8 cellular contexts compared by ENCODE assay signal in the genomic region with DNA sequence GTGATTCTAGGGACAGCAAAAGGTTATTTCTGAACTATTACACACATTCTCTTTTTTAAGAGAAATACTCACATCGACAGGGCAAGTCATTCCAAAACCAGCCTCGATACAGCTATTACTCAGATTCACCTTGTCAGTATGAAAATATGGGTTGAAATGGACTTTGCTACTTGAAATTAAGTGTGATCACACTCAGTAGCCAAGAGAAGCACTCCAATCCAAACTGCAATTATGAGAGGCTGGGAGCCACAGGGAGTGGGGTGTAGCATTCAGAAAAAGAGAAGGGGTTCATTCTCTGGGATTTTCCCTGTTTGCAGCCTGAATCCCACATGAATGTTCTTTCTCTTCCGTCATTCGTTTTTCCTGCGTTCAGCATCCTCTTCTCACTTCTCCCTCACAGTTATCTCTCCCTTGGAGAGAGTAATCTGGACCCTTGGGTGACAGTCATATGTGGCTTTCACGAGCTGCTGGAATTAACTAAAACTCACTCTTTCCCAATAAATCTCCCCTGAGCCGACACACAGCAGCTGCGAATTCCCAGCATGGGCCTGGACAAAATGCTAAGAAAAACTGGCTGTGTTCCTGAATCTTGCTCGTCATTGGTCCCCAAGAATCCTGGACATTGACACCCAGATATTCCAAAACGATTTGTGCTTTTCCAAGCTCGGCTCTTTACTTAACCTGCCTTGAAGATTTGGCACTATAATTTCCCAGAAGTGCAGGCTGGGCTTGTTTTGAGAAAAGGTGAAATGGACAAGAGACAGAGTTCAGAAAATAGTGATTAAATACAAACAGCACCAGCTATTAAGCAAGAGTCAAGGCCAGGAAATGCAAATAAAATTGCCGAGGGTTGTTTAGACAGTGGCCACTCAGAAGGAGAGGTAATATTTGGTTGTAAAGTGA.
A peak's percentile ranks its signal among the peaks of the same experiment; 100 is the strongest.
DNase-seq lines count a peak whose midpoint lies in the region; ATAC-seq and TF ChIP-seq lines count a peak whose summit lies in the region.

No MANE protein-coding gene starts in this region.

- no peaks in the 10 kb centered on the region for H3K36me3 ChIP-seq in adrenal gland (replicated peaks in 1 of 2)
- H3K36me3 ChIP-seq in neuronal stem cell (replicated peaks in 1 of 2; ENCODE audit: control insufficient read depth in 2 of 2, insufficient read depth in 2 of 2, low read length in 2 of 2) = no peaks in the 10 kb centered on the region

- peaks cover 19 to 39% of the 10 kb centered on the region in 2 donors for H3K4me1 ChIP-seq in adrenal gland (replicated peaks in 1 of 2)
- peaks cover 21 to 24% of the 10 kb centered on the region in 2 donors for H3K4me1 ChIP-seq in neuronal stem cell (ENCODE audit: control insufficient read depth in 2 of 2, insufficient read depth in 1 of 2, low read depth in 1 of 2, low read length in 2 of 2)

- H3K9me3 Mint-ChIP-seq in Calu3 (ENCODE audit: low read depth, unreplicated experiment) = no peaks in the 10 kb centered on the region

- H2BK15ac ChIP-seq in neuronal stem cell (ENCODE audit: low read length) = no peak overlapping the region

- H2BK120ac ChIP-seq in neuronal stem cell (ENCODE audit: low read depth, low read length) = no peak overlapping the region

- no peaks in the 10 kb centered on the region for H3K9me3 ChIP-seq in adrenal gland (replicated peaks in 1 of 3)
- no peaks in the 10 kb centered on the region for H3K9me3 ChIP-seq in neuronal stem cell (replicated peaks in 1 of 2; ENCODE audit: control insufficient read depth in 2 of 2, insufficient read depth in 1 of 2, low read depth in 1 of 2, low read length in 2 of 2)

- peak overlapping the region; percentile 11 for H3K4me3 Mint-ChIP-seq in Calu3 (ENCODE audit: low read depth, unreplicated experiment)

- H3K9ac ChIP-seq in neuronal stem cell (ENCODE audit: low read depth, low read length, poor library complexity) = no peak overlapping the region

- intact Hi-C loops in Calu3 (cut with micrococcal nuclease; ENCODE audit: unreplicated experiment) (loop anchor here (2.0 to 5.0 kb wide), 2 partner anchors 44 to 1121 kb away; no protein-coding TSS in a partner anchor), adrenal gland (cut with DNase I) (loop anchor here in 1 of 2 donors (10.0 kb wide), 1 partner anchor 52 kb away; no protein-coding TSS in a partner anchor)

- H3K23ac ChIP-seq in neuronal stem cell (ENCODE audit: low read depth, low read length, poor library complexity) = no peak overlapping the region

- no peak overlapping the region for H2BK12ac ChIP-seq in neuronal stem cell (ENCODE audit: low read length)

- no peak overlapping the region for H3K14ac ChIP-seq in neuronal stem cell (ENCODE audit: low read length)

- H3K27me3 Mint-ChIP-seq in Calu3 (ENCODE audit: unreplicated experiment) = no peaks in the 10 kb centered on the region

- H2BK5ac ChIP-seq in neuronal stem cell (ENCODE audit: low read length) = no peak overlapping the region

- H3K36me3 Mint-ChIP-seq in Calu3 (ENCODE audit: insufficient read depth, unreplicated experiment) = peaks cover 6% of the 10 kb centered on the region

- H3K27ac ChIP-seq in adrenal gland (peak overlapping the region; percentile 0 to 91 (median 40)), neuronal stem cell (replicated peaks; ENCODE audit: low read length) (no peak overlapping the region)

- TF ChIP-seq CTCF in Calu3 (IDR thresholded peaks at IDR 0.05; ENCODE audit: unreplicated experiment) (no peak), adrenal gland (IDR thresholded peaks at IDR 0.05) (no peak)

- peak overlapping the region; percentile 39 for H2AFZ ChIP-seq in neuronal stem cell (ENCODE audit: low read length)

- H3K4me1 Mint-ChIP-seq in Calu3 (ENCODE audit: low read depth, unreplicated experiment) = peaks cover 48% of the 10 kb centered on the region

- H2AK5ac ChIP-seq in neuronal stem cell (ENCODE audit: low read depth, low read length) = no peak overlapping the region

- no peak overlapping the region for H4K8ac ChIP-seq in neuronal stem cell (ENCODE audit: low read depth, low read length)

- no TSS peak for BruUV-seq in Calu3 (replicated peaks; lab: Mats Ljungman, UMichigan)

- WGBS in adrenal gland, 4 donors = 39 to 52% (median 48%) methylated on average over 12 of the region's 12 CpGs
- no CpG with 5 or more reads among the region's 12 CpGs for WGBS in neuronal stem cell (ENCODE audit: extremely low coverage in 2 of 2, insufficient read length in 2 of 2, insufficient replicate concordance in 1 of 2), 2 donors

- no peak overlapping the region for H3K4me3 ChIP-seq in adrenal gland
- H3K4me3 ChIP-seq in neuronal stem cell (ENCODE audit: low read length in 2 of 2) = no peak overlapping the region

- H3K18ac ChIP-seq in neuronal stem cell (ENCODE audit: low read length) = no peak overlapping the region

- DNase-seq in Calu3 = no peak
- DNase-seq in adrenal gland = peak in 4 of 7 donors; percentile 23 to 38 (median 32)
- DNase-seq in neuronal stem cell (ENCODE audit: low spot score) = no peak
- DNase-seq in NCI-H524 treated with DMSO at 0.1 percent for 48 hours (lab: John Stamatoyannopoulos, UW) = no peak
- no peak for DNase-seq in amniotic stem cell (lab: John Stamatoyannopoulos, UW)
- no peak for DNase-seq in glomerular visceral epithelial cell (ENCODE audit: extremely low spot score)

- H3K4me2 ChIP-seq in neuronal stem cell (ENCODE audit: insufficient read depth, low read length, poor library complexity, severe bottlenecking) = no peak overlapping the region

- H3K4ac ChIP-seq in neuronal stem cell (ENCODE audit: low read length) = no peak overlapping the region

- H3K27me3 ChIP-seq in adrenal gland (no peaks in the 10 kb centered on the region), neuronal stem cell (ENCODE audit: control insufficient read depth in 3 of 3, insufficient read depth in 3 of 3, low read depth in 1 of 3, low read length in 3 of 3) (no peaks in the 10 kb centered on the region)

- ATAC-seq in GM19372 (IDR thresholded peaks at IDR 0.05; ENCODE audit: low read depth, unreplicated experiment) (peak; percentile 49), HG03378 (IDR thresholded peaks at IDR 0.05; ENCODE audit: unreplicated experiment) (peak; percentile 76)

- peak overlapping the region; percentile 62 for H3K27ac Mint-ChIP-seq in Calu3 (ENCODE audit: unreplicated experiment)

- TF ChIP-seq POLR2A in adrenal gland (IDR thresholded peaks at IDR 0.05) = no peak

- no peaks in the 10 kb centered on the region for H3K79me1 ChIP-seq in neuronal stem cell (ENCODE audit: low read depth, low read length)

- CTCF ChIA-PET in Calu3 (lab: Charles Lee) = interaction anchor here (0.6 to 1.7 kb wide), 7 partner anchors 55 to 1121 kb away, joined by 3 to 4 read pairs (median 3); a partner anchor contains a TSS

- no peak overlapping the region for H4K91ac ChIP-seq in neuronal stem cell (ENCODE audit: low read depth, low read length, poor library complexity)

Comparison
In these comparisons a context has a peak if more than half of its experiments do, and no peak if none do; other contexts are left out.
1. DNase-seq: peak in adrenal gland (4 of 7); none in Calu3 (single experiment), neuronal stem cell (single experiment), NCI-H524 treated with DMSO at 0.1 percent for 48 hours (single experiment), amniotic stem cell (single experiment) and glomerular visceral epithelial cell (single experiment).